In the genomic region with DNA sequence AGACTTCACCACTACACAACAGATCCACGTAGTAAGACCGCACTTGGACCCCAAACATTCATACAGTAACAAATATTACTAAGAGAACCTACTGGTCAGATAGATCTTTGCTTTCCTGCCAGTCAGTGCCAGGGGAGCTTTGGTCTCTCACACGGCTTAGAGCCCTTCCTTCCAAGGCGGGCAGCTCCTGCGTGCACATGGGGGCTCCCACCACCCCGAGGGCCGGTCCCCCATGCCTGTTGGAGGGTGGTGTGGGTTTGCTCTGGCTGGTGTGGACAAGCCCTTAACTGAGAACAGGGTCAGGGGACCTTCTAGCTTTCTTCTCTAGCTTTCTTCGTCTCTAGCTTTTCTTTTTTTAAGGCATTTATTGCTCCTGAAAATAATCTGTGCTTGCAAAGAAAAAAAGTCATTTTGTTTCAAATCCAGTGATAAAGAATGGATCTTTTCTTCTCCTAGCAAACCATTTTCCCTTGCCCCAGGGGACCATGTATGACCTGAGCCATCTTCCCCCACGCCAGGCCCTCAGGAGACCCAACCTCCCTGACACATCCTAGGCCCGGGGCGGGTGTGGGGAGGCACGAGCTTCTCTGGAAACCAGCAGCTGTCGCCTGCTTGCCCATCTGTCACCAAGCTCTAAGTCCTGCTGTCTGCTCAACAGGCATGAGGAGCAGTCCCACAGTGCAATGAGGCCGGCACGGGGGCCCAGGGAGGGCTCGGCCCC, we compare ENCODE assay signal across 16 cellular contexts.
"Had no signal": no experiment of that assay in that cellular context is flagged by ENCODE, and none has a peak within 500 bp of the region (broad histone marks: within the 10 kb centered on the region; RNA-seq: fewer than 3 reads in every experiment).

No MANE protein-coding gene starts in this region.

- ATAC-seq: activated CD4-positive, CD25-positive, alpha-beta regulatory T cell treated with anti-CD3 and anti-CD28 coated beads, Interleukin-2, amount 50 U/mL, for 24 hours; naive thymus-derived CD4-positive, alpha-beta T cell had no signal

- H3K4me1 ChIP-seq: breast epithelium, prostate gland had no signal

- H3K9me3 ChIP-seq: breast epithelium, esophagus squamous epithelium, prostate gland had no signal

- H3K27ac ChIP-seq: breast epithelium, dorsolateral prefrontal cortex, esophagus squamous epithelium, prostate gland had no signal

- DNase-seq: activated CD4-positive, alpha-beta T cell treated with anti-CD3 and anti-CD28 coated beads, Interleukin-2, amount 50 U/mL, for 4 hours; activated gamma-delta T cell; activated naive CD8-positive, alpha-beta T cell treated with anti-CD3 and anti-CD28 coated beads, Interleukin-2, amount 10 ng/mL, durations not matched to agents 7 days and 5 days; activated T-cell treated with anti-CD3 and anti-CD28 coated beads, Interleukin-2, amount 50 U/mL, for 48 hours; esophagus squamous epithelium; foreskin fibroblast; head of caudate nucleus; mammary epithelial cell; naive thymus-derived CD4-positive, alpha-beta T cell; nucleus accumbens; stimulated activated CD4-positive, alpha-beta T cell treated with anti-CD3 and anti-CD28 coated beads, Interleukin-15, amount 100 ng/mL, for 24 hours; stimulated activated CD4-positive, alpha-beta T cell treated with anti-CD3 and anti-CD28 coated beads, Interleukin-4, amount 100 ng/mL, for 24 hours had no signal

- H3K4me3 ChIP-seq: breast epithelium, dorsolateral prefrontal cortex, esophagus squamous epithelium, prostate gland had no signal

- H3K27me3 ChIP-seq: dorsolateral prefrontal cortex had no signal

- H3K36me3 ChIP-seq: breast epithelium, esophagus squamous epithelium, prostate gland had no signal
